8 cellular contexts compared by ENCODE assay signal in the genomic region with DNA sequence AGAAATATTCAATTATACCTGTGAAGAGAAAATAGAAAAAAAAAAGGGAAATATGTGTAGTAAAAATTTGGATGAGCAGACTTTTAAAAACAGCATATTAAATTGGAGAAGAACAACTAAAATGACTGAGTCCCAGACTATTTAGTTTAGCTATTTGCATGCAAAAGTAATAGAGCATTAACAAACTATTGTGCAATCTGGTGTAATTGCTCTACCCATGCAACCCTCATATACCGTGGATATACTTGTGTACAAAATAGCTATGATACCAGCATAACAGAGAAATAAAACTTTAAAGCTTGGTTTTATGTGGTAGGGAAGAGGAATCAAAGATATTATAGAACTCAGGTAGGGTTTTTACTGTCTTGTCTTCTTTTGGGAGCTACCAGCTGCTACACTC.
"Had no signal": no experiment of that assay in that cellular context is flagged by ENCODE, and none has a peak within 500 bp of the region (broad histone marks: within the 10 kb centered on the region; RNA-seq: fewer than 3 reads in every experiment).

No MANE protein-coding gene starts in this region.

- H3K4me3 ChIP-seq: GM23248 had no signal

- DNase-seq: GM23248, GOT3, H9, HCEC 1CT, KBM-7 had no signal

- H3K9ac ChIP-seq: GM23248, KMS-11 had no signal

- H3K4me2 ChIP-seq: KMS-11 had no signal

- H3K27ac ChIP-seq: GM23248, HL-60, KMS-11 had no signal

- H2AFZ ChIP-seq: GM23248 had no signal

- FAIRE-seq: H54 had no signal
